8 cellular contexts compared by ENCODE assay signal in the genomic region with DNA sequence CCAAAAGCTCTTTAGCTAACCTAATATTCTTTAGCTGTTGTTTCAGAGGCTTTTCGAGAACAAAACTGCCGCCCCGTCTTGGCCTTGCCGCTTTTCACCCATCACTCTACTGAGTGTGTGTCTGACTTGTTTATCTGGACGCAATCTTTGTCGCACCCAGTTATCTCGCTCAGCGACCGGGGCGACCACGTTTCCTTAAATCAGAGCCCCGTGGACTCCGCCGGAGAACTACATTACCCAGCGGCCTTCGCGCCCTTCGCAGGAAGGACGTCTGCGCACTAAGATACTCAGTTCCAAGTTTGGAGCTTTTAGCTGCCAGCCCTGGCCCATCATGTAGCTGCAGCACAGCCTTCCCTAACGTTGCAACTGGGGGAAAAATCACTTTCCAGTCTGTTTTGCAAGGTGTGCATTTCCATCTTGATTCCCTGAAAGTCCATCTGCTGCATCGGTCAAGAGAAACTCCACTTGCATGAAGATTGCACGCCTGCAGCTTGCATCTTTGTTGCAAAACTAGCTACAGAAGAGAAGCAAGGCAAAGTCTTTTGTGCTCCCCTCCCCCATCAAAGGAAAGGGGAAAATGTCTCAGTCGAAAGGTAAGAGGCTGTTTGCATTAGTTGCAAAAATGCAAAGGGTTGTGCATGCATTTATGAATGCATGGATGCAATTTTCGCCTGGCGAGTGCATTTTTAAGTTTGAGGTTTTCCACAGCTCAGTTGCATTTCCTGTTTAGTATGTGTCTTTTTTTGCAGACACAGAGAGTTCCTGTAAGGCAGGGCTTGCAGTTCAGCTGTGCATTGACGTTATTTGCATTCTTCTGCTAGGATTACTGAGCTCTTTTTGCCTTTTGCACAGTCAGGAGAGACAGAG.
A peak's percentile ranks its signal among the peaks of the same experiment; 100 is the strongest.
DNase-seq lines count a peak whose midpoint lies in the region; ATAC-seq and TF ChIP-seq lines count a peak whose summit lies in the region.

A gene (plus strand): TSS at position 290 of the 867 bp plus-strand sequence. CDS start 288 bp downstream, at position 578.

- peak; percentile 96 for ATAC-seq in HG02642 (IDR thresholded peaks at IDR 0.05; ENCODE audit: poor library complexity, unreplicated experiment)

- no peak for TF ChIP-seq CTCF in GM13977 (IDR thresholded peaks at IDR 0.05; ENCODE audit: extremely low read depth, insufficient read depth, missing control alignments)
- TF ChIP-seq CTCF in brain microvascular endothelial cell (IDR thresholded peaks at IDR 0.05; ENCODE audit: low read depth, low read length, missing control alignments) = no peak

- no peaks in the 10 kb centered on the region for H3K36me3 ChIP-seq in brain microvascular endothelial cell (replicated peaks)
- no peaks in the 10 kb centered on the region for H3K36me3 ChIP-seq in iPS-20b (ENCODE audit: insufficient read depth, low read depth, low read length)

- no peaks in the 10 kb centered on the region for H3K27me3 ChIP-seq in brain microvascular endothelial cell (replicated peaks)
- no peaks in the 10 kb centered on the region for H3K27me3 ChIP-seq in iPS-20b (ENCODE audit: insufficient read depth, low read length)

- no peak within 1 kb of the TSS for H3K27ac ChIP-seq in brain microvascular endothelial cell
- peak within 1 kb of the TSS; percentile 4 for H3K27ac ChIP-seq in iPS-20b (ENCODE audit: low read length)
- peak within 1 kb of the TSS in 19 of 21 experiments; percentile 10 to 76 (median 48) for H3K27ac ChIP-seq in skin epidermis

- H3K9me3 ChIP-seq in iPS-20b (ENCODE audit: insufficient read depth, low read depth, low read length) = no peaks in the 10 kb centered on the region

- H3K9ac ChIP-seq in iPS-20b (ENCODE audit: low read depth, low read length) = peak within 1 kb of the TSS; percentile 70; the same call in 1 of the 2 replicates

- DNase-seq in GM13977 (ENCODE audit: low spot score) = peak; percentile 75
- DNase-seq in NCI-H1105 treated with DMSO at 0.1 percent for 48 hours (lab: John Stamatoyannopoulos, UW) = peak; percentile 33
- peak; percentile 69 for DNase-seq in T-helper 9 cell
- peak; percentile 72 for DNase-seq in brain microvascular endothelial cell
- no peak for DNase-seq in NCI-H187 (lab: John Stamatoyannopoulos, UW)

- peaks cover 37% of the 10 kb centered on the region; the same call in 1 of the 2 replicates for H3K4me1 ChIP-seq in iPS-20b (ENCODE audit: insufficient read depth, low read length)

- H3K4me3 ChIP-seq in brain microvascular endothelial cell (ENCODE audit: low read depth, low read length) (peak within 1 kb of the TSS; percentile 65), iPS-20b (ENCODE audit: low read length) (peak within 1 kb of the TSS; percentile 87), skin epidermis (peak within 1 kb of the TSS; percentile 32 to 62 (median 48))

- in situ Hi-C loops in GM13977 (cut with MboI; ENCODE audit: low pct_unique_long_range_greater_than_20kb, low sequenced_read_pairs, unreplicated experiment) (no loop called here), brain microvascular endothelial cell (cut with HindIII; ENCODE audit: low pct_ligation_motif_present, low sequenced_read_pairs) (no loop called here)

Comparison
In these comparisons a context has a peak if more than half of its experiments do, and no peak if none do; other contexts are left out.
1. DNase-seq: peak in GM13977 (single experiment), NCI-H1105 treated with DMSO at 0.1 percent for 48 hours (single experiment), T-helper 9 cell (single experiment) and brain microvascular endothelial cell (single experiment); none in NCI-H187 (0 of 2).
2. Peak in every context shown above with its lines, with median percentiles within 50 percentile points of each other: H3K4me3 ChIP-seq.